Comparison of ENCODE assay signal across 10 cellular contexts in the genomic region with DNA sequence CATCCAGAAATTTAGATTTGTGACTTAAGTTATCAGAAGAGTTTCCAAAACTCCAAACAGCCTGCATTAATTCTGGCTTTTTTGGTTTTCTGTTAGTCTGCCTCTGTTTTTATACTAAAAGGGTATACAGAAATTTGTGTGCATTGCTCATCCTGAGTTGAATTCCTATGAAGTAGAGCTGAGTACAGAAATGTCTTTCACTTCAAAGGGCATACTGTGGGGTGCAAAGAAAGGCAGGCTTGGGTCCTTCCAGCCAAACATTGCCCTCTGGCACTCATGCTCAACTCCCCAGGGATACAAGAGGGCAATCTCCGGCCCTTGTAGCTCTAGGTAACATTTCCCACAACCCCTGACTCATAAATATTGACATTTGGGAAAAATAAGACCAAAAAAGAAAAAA. TPM values are rescaled to one million over a fixed set of nuclear protein-coding genes. Genes with fewer than 3 reads are reported as not detected.
DNase-seq lines count a peak whose midpoint lies in the region; ATAC-seq and TF ChIP-seq lines count a peak whose summit lies in the region.
"Had no signal": no experiment of that assay in that cellular context is flagged by ENCODE, and none has a peak within 500 bp of the region (broad histone marks: within the 10 kb centered on the region; RNA-seq: fewer than 3 reads in every experiment).

No MANE protein-coding gene starts in this region.

- no peaks in the 10 kb centered on the region for H4K20me1 ChIP-seq in GM23248 (ENCODE audit: insufficient read depth)

- no peaks in the 10 kb centered on the region for H3K36me3 ChIP-seq in GM23248 (ENCODE audit: low read depth)
- H3K36me3 ChIP-seq in brain microvascular endothelial cell (replicated peaks), result no peaks in the 10 kb centered on the region

- no peak for TF ChIP-seq CTCF in brain microvascular endothelial cell (IDR thresholded peaks at IDR 0.05; ENCODE audit: low read depth, low read length, missing control alignments)

- no peaks in the 10 kb centered on the region for H3K79me2 ChIP-seq in GM23248 (ENCODE audit: insufficient read depth)

- H3K27me3 ChIP-seq in GM23248 (replicated peaks; ENCODE audit: insufficient read depth) (no peaks in the 10 kb centered on the region), brain microvascular endothelial cell (replicated peaks) (no peaks in the 10 kb centered on the region)

- DNase-seq in GM23248 (peak; percentile 31), brain microvascular endothelial cell (peak; percentile 32), medulla oblongata (ENCODE audit: extremely low spot score) (peak; percentile 39), smooth muscle cell of the brain vasculature (ENCODE audit: low read depth, low spot score) (peak; percentile 52), NCI-H1417 treated with DMSO at 0.1 percent for 48 hours (lab: John Stamatoyannopoulos, UW) (no peak), NCI-H748 (lab: John Stamatoyannopoulos, UW; ENCODE audit: unreplicated experiment) (no peak)
- DNase-seq: activated CD4-positive, alpha-beta T cell treated with anti-CD3 and anti-CD28 coated beads for 1 hour; cortex of kidney; kidney had no signal

- no peak overlapping the region for H3K9ac ChIP-seq in GM23248

- H3K4me2 ChIP-seq in GM23248 (ENCODE audit: unreplicated experiment), result peak overlapping the region; percentile 61

- H3K9me2 ChIP-seq in GM23248 (ENCODE audit: insufficient read depth), result no peaks in the 10 kb centered on the region

- no peaks in the 10 kb centered on the region for H3K9me3 ChIP-seq in GM23248 (ENCODE audit: low read depth)

- peak overlapping the region; percentile 54; the same call in 1 of the 2 replicates for H2AFZ ChIP-seq in GM23248

- ATAC-seq in GM19397 (IDR thresholded peaks at IDR 0.05; ENCODE audit: unreplicated experiment), result no peak

- WGBS in GM23248 (ENCODE audit: low coverage in 1 of 2, low lambda C conversion rate in 2 of 2, missing lambda C conversion rate in 2 of 2), 2 experiments, result 19 to 30% methylated on average over 1 of the region's 1 CpG

- in situ Hi-C loops in GM23248 (cut with MboI), result no loop called here
- in situ Hi-C loops in brain microvascular endothelial cell (cut with HindIII; ENCODE audit: low pct_ligation_motif_present, low sequenced_read_pairs), result loop anchor here (25.0 kb wide), 1 partner anchor 477 kb away; no protein-coding TSS in a partner anchor

- H3K4me1 ChIP-seq in GM23248 (ENCODE audit: insufficient read depth), result peaks cover 9% of the 10 kb centered on the region

- H3K4me3 ChIP-seq in GM23248, result no peak overlapping the region
- H3K4me3 ChIP-seq in brain microvascular endothelial cell (ENCODE audit: low read depth, low read length), result no peak overlapping the region

- no peak overlapping the region for H3K27ac ChIP-seq in GM23248
- peak overlapping the region; percentile 87 for H3K27ac ChIP-seq in brain microvascular endothelial cell

- 0 out of 2 replicates have a peak, but pooled peaks cover 5% of the 10 kb centered on the region for H3F3A ChIP-seq in GM23248 (ENCODE audit: insufficient read depth)

RNA-seq across cellular contexts. Expression of gene TMEM184C, which starts 27.6 kb away (rescaled TPM):
- 36.5 and 36.8 TPM in 2 replicates for total RNA-seq in GM23248 (2014; rRNA removed; shearing (Covaris generic))
- polyA plus RNA-seq in GM23248 (2016; fragmentation: Nextera tagmentation; extraction: Ambion mirVana), result 26.2 and 30.9 TPM in 2 replicates

Comparison
In these comparisons a context has a peak if more than half of its experiments do, and no peak if none do; other contexts are left out.
1. DNase-seq: peak in GM23248 (single experiment), brain microvascular endothelial cell (single experiment), medulla oblongata (single experiment) and smooth muscle cell of the brain vasculature (single experiment); none in NCI-H1417 treated with DMSO at 0.1 percent for 48 hours (single experiment) and NCI-H748 (single experiment).